Comparison of ENCODE assay signal across 8 cellular contexts in the genomic region with DNA sequence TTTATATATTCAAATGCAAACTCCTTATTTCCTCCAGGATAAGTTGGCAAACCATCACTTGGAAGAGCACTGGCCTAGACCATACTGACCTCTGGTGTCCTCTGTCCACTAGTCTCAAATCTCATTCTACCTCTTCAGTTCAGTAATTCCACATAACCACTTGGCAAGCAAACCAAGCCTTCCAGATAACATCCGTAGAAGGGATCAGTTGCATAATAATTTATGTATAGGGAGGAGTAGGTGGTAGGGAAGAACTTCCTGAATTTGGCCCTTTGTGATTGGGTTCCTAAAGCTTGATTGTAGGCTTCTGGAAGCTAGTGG. TPM values are rescaled to one million over a fixed set of nuclear protein-coding genes. Genes with fewer than 3 reads are reported as not detected.
DNase-seq lines count a peak whose midpoint lies in the region; ATAC-seq and TF ChIP-seq lines count a peak whose summit lies in the region.

No MANE protein-coding gene starts in this region.

- peaks cover 5% of the 10 kb centered on the region for H3K79me2 ChIP-seq in trophoblast cell (ENCODE audit: control insufficient read depth, insufficient read depth, low read length, poor library complexity)

- no peak overlapping the region for H4K8ac ChIP-seq in trophoblast cell (ENCODE audit: low read depth, low read length)

- H2AFZ ChIP-seq in trophoblast cell (ENCODE audit: insufficient read depth, low read length, poor library complexity) = no peak overlapping the region

- ATAC-seq in SK-N-SH treated with all-trans-retinoic acid at 6 μM for 48 hours (peak; percentile 75), foreskin keratinocyte (no peak), GM18511 (IDR thresholded peaks at IDR 0.05; ENCODE audit: unreplicated experiment) (no peak)
- no peak for ATAC-seq in activated CD8-positive, alpha-beta memory T cell treated with anti-CD3 and anti-CD28 coated beads, Interleukin-2, amount 10 ng/mL, durations not matched to agents 7 days and 5 days

- no peaks in the 10 kb centered on the region for H3K27me3 Mint-ChIP-seq in activated CD8-positive, alpha-beta memory T cell treated with anti-CD3 and anti-CD28 coated beads, Interleukin-2, amount 10 ng/mL, durations not matched to agents 7 days and 5 days

- H3K23ac ChIP-seq in trophoblast cell (ENCODE audit: low read length) = no peak overlapping the region

- no peak overlapping the region for H2BK12ac ChIP-seq in trophoblast cell (ENCODE audit: low read length)

- H3K4me1 ChIP-seq in trophoblast cell (ENCODE audit: control insufficient read depth in 1 of 2, insufficient read depth in 2 of 2, low read length in 2 of 2) = peaks cover 0 to 2% of the 10 kb centered on the region in 2 experiments
- H3K4me1 ChIP-seq in foreskin keratinocyte = peaks cover 5% of the 10 kb centered on the region

- no peak overlapping the region for H4K91ac ChIP-seq in trophoblast cell (ENCODE audit: low read depth, low read length)

- H3K27ac ChIP-seq in trophoblast cell (ENCODE audit: low read depth, low read length) (no peak overlapping the region), foreskin keratinocyte (no peak overlapping the region)

- H2BK5ac ChIP-seq in trophoblast cell (ENCODE audit: low read depth, low read length, poor library complexity) = no peak overlapping the region

- no CpG with 5 or more reads among the region's 1 CpG for WGBS in trophoblast cell (ENCODE audit: extremely low coverage, insufficient coverage, insufficient read length)

- no peak overlapping the region for H2AK5ac ChIP-seq in trophoblast cell (ENCODE audit: low read length)

- H3K36me3 Mint-ChIP-seq in activated CD8-positive, alpha-beta memory T cell treated with anti-CD3 and anti-CD28 coated beads, Interleukin-2, amount 10 ng/mL, durations not matched to agents 7 days and 5 days = peaks cover 62% of the 10 kb centered on the region

- DNase-seq in Caki2 (ENCODE audit: low read depth) (peak; percentile 74), fibroblast of the aortic adventitia (ENCODE audit: low read depth) (peak; percentile 83), trophoblast cell (no peak), DMS114 treated with DMSO at 0.1 percent for 48 hours (lab: John Stamatoyannopoulos, UW; ENCODE audit: unreplicated experiment) (no peak), foreskin keratinocyte (no peak)
- DNase-seq in activated CD8-positive, alpha-beta memory T cell treated with anti-CD3 and anti-CD28 coated beads, Interleukin-2, amount 10 ng/mL, durations not matched to agents 7 days and 5 days = no peak

- no peak overlapping the region for H2BK120ac ChIP-seq in trophoblast cell (ENCODE audit: insufficient read depth, low read length, poor library complexity)

- no peak overlapping the region for H3K9ac ChIP-seq in trophoblast cell (ENCODE audit: low read length)

- H3K14ac ChIP-seq in trophoblast cell (ENCODE audit: low read length) = no peak overlapping the region

- CTCF ChIA-PET in activated CD8-positive, alpha-beta memory T cell treated with anti-CD3 and anti-CD28 coated beads, Interleukin-2, amount 10 ng/mL, durations not matched to agents 7 days and 5 days (lab: Charles Lee) = no interaction called here

- no peak overlapping the region for H3K18ac ChIP-seq in trophoblast cell (ENCODE audit: low read length)

- H3K4me2 ChIP-seq in trophoblast cell (ENCODE audit: low read length) = no peak overlapping the region

- H3K9me3 Mint-ChIP-seq in activated CD8-positive, alpha-beta memory T cell treated with anti-CD3 and anti-CD28 coated beads, Interleukin-2, amount 10 ng/mL, durations not matched to agents 7 days and 5 days (ENCODE audit: low read depth) = no peaks in the 10 kb centered on the region

- H3K4me3 Mint-ChIP-seq in activated CD8-positive, alpha-beta memory T cell treated with anti-CD3 and anti-CD28 coated beads, Interleukin-2, amount 10 ng/mL, durations not matched to agents 7 days and 5 days = no peak overlapping the region

- H3K9me3 ChIP-seq in trophoblast cell (ENCODE audit: insufficient read depth, low read depth, low read length) = no peaks in the 10 kb centered on the region

- H4K12ac ChIP-seq in trophoblast cell (ENCODE audit: low read depth, low read length) = no peak overlapping the region

- H3K4me1 Mint-ChIP-seq in activated CD8-positive, alpha-beta memory T cell treated with anti-CD3 and anti-CD28 coated beads, Interleukin-2, amount 10 ng/mL, durations not matched to agents 7 days and 5 days = peaks cover 18% of the 10 kb centered on the region

- H3K36me3 ChIP-seq in trophoblast cell (ENCODE audit: control insufficient read depth in 1 of 2, insufficient read depth in 2 of 2, low read length in 2 of 2) = peaks cover 23 to 34% of the 10 kb centered on the region in 2 experiments

- in situ Hi-C loops in Caki2 (cut with HindIII; ENCODE audit: low pct_unique_long_range_greater_than_20kb, low sequenced_read_pairs) = no loop called here

- peak overlapping the region; percentile 27 for H3K4ac ChIP-seq in trophoblast cell (ENCODE audit: low read depth, low read length)

- H3K27me3 ChIP-seq in trophoblast cell (ENCODE audit: insufficient read depth, low read length) (no peaks in the 10 kb centered on the region), foreskin keratinocyte (no peaks in the 10 kb centered on the region)

- H3K4me3 ChIP-seq in fibroblast of the aortic adventitia (ENCODE audit: low read depth, low read length) (no peak overlapping the region), trophoblast cell (ENCODE audit: low read depth, low read length) (no peak overlapping the region)

- TF ChIP-seq CTCF in fibroblast of the aortic adventitia (IDR thresholded peaks at IDR 0.05; ENCODE audit: insufficient read depth, low read length) = peak; percentile 24
- TF ChIP-seq CTCF in foreskin keratinocyte (conservative IDR thresholded peaks at IDR 0.05) = no peak

- no peak overlapping the region for H3K27ac Mint-ChIP-seq in activated CD8-positive, alpha-beta memory T cell treated with anti-CD3 and anti-CD28 coated beads, Interleukin-2, amount 10 ng/mL, durations not matched to agents 7 days and 5 days

- H3K79me1 ChIP-seq in trophoblast cell (ENCODE audit: low read length) = no peaks in the 10 kb centered on the region

TF ChIP-seq in SK-N-SH treated with all-trans-retinoic acid at 6 μM for 48 hours, 23 proteins besides CTCF, POLR2A, EP300 and RAD21:
- no peak for TF ChIP-seq RARB (CRISPR knock-in tag; IDR thresholded peaks at IDR 0.05)
- no peak for TF ChIP-seq TOX (CRISPR knock-in tag; IDR thresholded peaks at IDR 0.05; ENCODE audit: borderline replicate concordance)
- TF ChIP-seq, protein P1, sequence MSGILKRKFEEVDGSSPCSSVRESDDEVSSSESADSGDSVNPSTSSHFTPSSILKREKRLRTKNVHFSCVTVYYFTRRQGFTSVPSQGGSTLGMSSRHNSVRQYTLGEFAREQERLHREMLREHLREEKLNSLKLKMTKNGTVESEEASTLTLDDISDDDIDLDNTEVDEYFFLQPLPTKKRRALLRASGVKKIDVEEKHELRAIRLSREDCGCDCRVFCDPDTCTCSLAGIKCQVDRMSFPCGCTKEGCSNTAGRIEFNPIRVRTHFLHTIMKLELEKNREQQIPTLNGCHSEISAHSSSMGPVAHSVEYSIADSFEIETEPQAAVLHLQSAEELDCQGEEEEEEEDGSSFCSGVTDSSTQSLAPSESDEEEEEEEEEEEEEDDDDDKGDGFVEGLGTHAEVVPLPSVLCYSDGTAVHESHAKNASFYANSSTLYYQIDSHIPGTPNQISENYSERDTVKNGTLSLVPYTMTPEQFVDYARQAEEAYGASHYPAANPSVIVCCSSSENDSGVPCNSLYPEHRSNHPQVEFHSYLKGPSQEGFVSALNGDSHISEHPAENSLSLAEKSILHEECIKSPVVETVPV (CRISPR knock-in tag; IDR thresholded peaks at IDR 0.05) = no peak
- no peak for TF ChIP-seq BACH2 (CRISPR knock-in tag; IDR thresholded peaks at IDR 0.05; ENCODE audit: borderline replicate concordance)
- no peak for TF ChIP-seq CSDC2 (CRISPR knock-in tag; IDR thresholded peaks at IDR 0.05)

RNA-seq across cellular contexts. Expression of a gene that starts 55.0 kb away (rescaled TPM):
- total RNA-seq in Caki2 (2014; rRNA removed; shearing (Covaris generic); ENCODE audit: low replicate concordance) = 15.3 and 39.5 TPM in 2 replicates
- total RNA-seq in fibroblast of the aortic adventitia (ENCODE audit: low replicate concordance) (59.9 and 86.7 TPM in 2 replicates), foreskin keratinocyte (72.8 and 73.4 TPM in 2 replicates)
- 143 and 144 TPM in 2 replicates for polyA plus RNA-seq in trophoblast cell (2013)
- polyA plus RNA-seq in foreskin keratinocyte = 17.1 and 23.4 TPM in 2 replicates
- 100 to 1,000 TPM; 128 to 141 TPM for total RNA-seq in activated CD8-positive, alpha-beta memory T cell treated with anti-CD3 and anti-CD28 coated beads, Interleukin-2, amount 10 ng/mL, durations not matched to agents 7 days and 5 days

Comparison
In these comparisons a context has a peak if more than half of its experiments do, and no peak if none do; other contexts are left out.
1. DNase-seq: peak in Caki2 (single experiment) and fibroblast of the aortic adventitia (single experiment); none in trophoblast cell (0 of 2), DMS114 treated with DMSO at 0.1 percent for 48 hours (single experiment), foreskin keratinocyte (0 of 2) and activated CD8-positive, alpha-beta memory T cell treated with anti-CD3 and anti-CD28 coated beads, Interleukin-2, amount 10 ng/mL, durations not matched to agents 7 days and 5 days (single experiment).